ENCODE assay signal across 16 cellular contexts in genomic region chrX:49273181-49273727, GRCh38. TPM values are rescaled to one million over a fixed set of nuclear protein-coding genes. Genes with fewer than 3 reads are reported as not detected.
DNase-seq lines count a peak whose midpoint lies in the region; ATAC-seq, FAIRE-seq and TF ChIP-seq lines count a peak whose summit lies in the region.
"Had no signal": no experiment of that assay in that cellular context is flagged by ENCODE, and none has a peak within 500 bp of the region (broad histone marks: within the 10 kb centered on the region; RNA-seq: fewer than 3 reads in every experiment).

No MANE protein-coding gene starts in this region.

- no peaks in the 10 kb centered on the region; the same call in 1 of the 2 replicates for H3K4me1 ChIP-seq in HEK293 (ENCODE audit: control insufficient read depth, insufficient read depth, low read length)
- peaks cover 16% of the 10 kb centered on the region for H3K4me1 ChIP-seq in astrocyte (ENCODE audit: insufficient read depth, low read length)
- H3K4me1 ChIP-seq in parathyroid adenoma = peaks cover 24% of the 10 kb centered on the region

- H3K27me3 ChIP-seq in astrocyte (ENCODE audit: insufficient read depth, low read length) (no peaks in the 10 kb centered on the region), parathyroid adenoma (ENCODE audit: control insufficient read depth, insufficient read depth, low read length) (no peaks in the 10 kb centered on the region)
- H3K27me3 ChIP-seq: brain microvascular endothelial cell, SJSA1, tibial artery had no signal

- CTCF ChIA-PET in HEK293 (lab: Yijun Ruan, JAX) = no interaction called here

- H3K79me2 ChIP-seq in astrocyte (ENCODE audit: insufficient read depth, low read length) = peaks cover 29% of the 10 kb centered on the region
- H3K79me2 ChIP-seq in parathyroid adenoma = no peaks in the 10 kb centered on the region

- no peak for FAIRE-seq in astrocyte (lab: Jason Lieb, UNC)

- no peaks in the 10 kb centered on the region for H3K36me3 Mint-ChIP-seq in astrocyte (ENCODE audit: low read depth, unreplicated experiment)

- peaks cover 0 to 3% of the 10 kb centered on the region in 2 experiments; a peak in 1 of 3 replicates for H3K36me3 ChIP-seq in HEK293 (ENCODE audit: control insufficient read depth in 2 of 2, insufficient read depth in 1 of 2, low read length in 2 of 2)
- no peaks in the 10 kb centered on the region for H3K36me3 ChIP-seq in astrocyte (ENCODE audit: insufficient read depth, low read length)
- H3K36me3 ChIP-seq in parathyroid adenoma (ENCODE audit: control insufficient read depth, insufficient read depth, low read length) = no peaks in the 10 kb centered on the region
- H3K36me3 ChIP-seq: brain microvascular endothelial cell had no signal

- H4K20me1 ChIP-seq in astrocyte (ENCODE audit: insufficient read depth, low read length) = peaks cover 37% of the 10 kb centered on the region

- H3K4me3 ChIP-seq in HEK293 (ENCODE audit: low read depth, low read length) (no peak overlapping the region), astrocyte (ENCODE audit: insufficient read depth, low read depth, low read length) (no peak overlapping the region), parathyroid adenoma (ENCODE audit: low read depth, low read length) (no peak overlapping the region)
- H3K4me3 ChIP-seq: SJSA1, tibial artery had no signal

- peak; percentile 62 for DNase-seq in activated CD4-positive, alpha-beta T cell treated with anti-CD3 and anti-CD28 coated beads for 48 hours
- DNase-seq in astrocyte (ENCODE audit: low read depth) (no peak), substantia nigra (lab: John Stamatoyannopoulos, UW) (no peak), NOMO-1 (lab: John Stamatoyannopoulos, UW; ENCODE audit: unreplicated experiment in 2 of 2) (no peak), globus pallidus (ENCODE audit: low spot score) (no peak)
- DNase-seq: brain microvascular endothelial cell, hypothalamus, mesenchymal stem cell had no signal

- H3K9me3 ChIP-seq in HEK293 (ENCODE audit: control insufficient read depth, insufficient read depth, low read depth, low read length) (no peaks in the 10 kb centered on the region), astrocyte (ENCODE audit: insufficient read depth, low read depth, low read length) (no peaks in the 10 kb centered on the region), parathyroid adenoma (ENCODE audit: control insufficient read depth, low read length) (no peaks in the 10 kb centered on the region)
- H3K9me3 ChIP-seq: SJSA1, tibial artery had no signal

- no peak overlapping the region for H2AFZ ChIP-seq in astrocyte (ENCODE audit: low read depth, low read length)
- no peak overlapping the region for H2AFZ ChIP-seq in parathyroid adenoma

- no peak for TF ChIP-seq CTCF in HEK293 (tag by site-specific recombination; IDR thresholded peaks at IDR 0.05)
- TF ChIP-seq CTCF in astrocyte (IDR thresholded peaks at IDR 0.05; ENCODE audit: insufficient read depth, low read depth, low read length) = no peak
- no peak for TF ChIP-seq CTCF in parathyroid adenoma (IDR thresholded peaks at IDR 0.05)

- POLR2A ChIA-PET in HEK293 (lab: Yijun Ruan, JAX) = interaction anchor here (0.7 kb wide), 1 partner anchor 1437 kb away, joined by 3 read pairs; no protein-coding TSS in a partner anchor

- peak overlapping the region; percentile 77 for H3K4me2 ChIP-seq in astrocyte (ENCODE audit: low read length)
- peak overlapping the region; percentile 35 for H3K4me2 ChIP-seq in parathyroid adenoma (ENCODE audit: low read length)

- H3K27ac ChIP-seq in HEK293 (ENCODE audit: extremely low read depth, low read depth, low read length) (no peak overlapping the region), astrocyte (ENCODE audit: low read depth, low read length) (no peak overlapping the region), parathyroid adenoma (peak overlapping the region; percentile 40), substantia nigra (ENCODE audit: low read depth, low read length, poor library complexity, severe bottlenecking) (no peak overlapping the region)
- H3K27ac ChIP-seq: brain microvascular endothelial cell, SJSA1, tibial artery had no signal

- H3K27ac Mint-ChIP-seq in astrocyte (ENCODE audit: unreplicated experiment) = no peak overlapping the region

- no peaks in the 10 kb centered on the region for H3K9me3 Mint-ChIP-seq in astrocyte (ENCODE audit: unreplicated experiment)

- H3K4me3 Mint-ChIP-seq in astrocyte (ENCODE audit: unreplicated experiment) = no peak overlapping the region
- H3K4me3 Mint-ChIP-seq: CD14-positive monocyte had no signal

- H3K27me3 Mint-ChIP-seq in astrocyte (ENCODE audit: low read depth, unreplicated experiment) = no peaks in the 10 kb centered on the region

- no peak for ATAC-seq in GM21390 (IDR thresholded peaks at IDR 0.05; ENCODE audit: unreplicated experiment)

- H3K9ac ChIP-seq in astrocyte (ENCODE audit: low read length) (no peak overlapping the region), parathyroid adenoma (no peak overlapping the region)

- H3K4me1 Mint-ChIP-seq in astrocyte (ENCODE audit: low read depth, unreplicated experiment) = peaks cover 13% of the 10 kb centered on the region

TF ChIP-seq in HEK293, 187 proteins besides CTCF, POLR2A, EP300 and RAD21:
- TF ChIP-seq ZNF416 (tag by site-specific recombination; IDR thresholded peaks at IDR 0.05) (no peak), ZNF214 (tag by site-specific recombination; IDR thresholded peaks at IDR 0.05; ENCODE audit: borderline replicate concordance) (no peak), EGR2 (tag by site-specific recombination; IDR thresholded peaks at IDR 0.05; ENCODE audit: low read depth) (0 out of 2 replicates have a peak, but pooled peaks have one; percentile 10), REST (tag by site-specific recombination; IDR thresholded peaks at IDR 0.05) (no peak), ZNF560 (tag by site-specific recombination; IDR thresholded peaks at IDR 0.05; ENCODE audit: borderline replicate concordance) (no peak), ZNF280D (tag by site-specific recombination; IDR thresholded peaks at IDR 0.05) (no peak), ZNF660 (tag by site-specific recombination; IDR thresholded peaks at IDR 0.05) (no peak)

RNA-seq across cellular contexts. Expression of gene PPP1R3F, which starts 3.7 kb away (rescaled TPM):
- 5.6 and 6.6 TPM in 2 replicates for total RNA-seq in astrocyte

RNA-seq across cellular contexts. Expression of gene FOXP3, which starts 8.7 kb away (rescaled TPM):
- total RNA-seq in astrocyte = 0.09 and 0.12 TPM in 2 replicates
- total RNA-seq: LHCN-M2, pulmonary artery endothelial cell, SJSA1 had no signal

RNA-seq across cellular contexts. Expression of gene GAGE10, which starts 30.2 kb away (rescaled TPM):
- not detected in 2 replicates for total RNA-seq in astrocyte
- total RNA-seq: LHCN-M2, pulmonary artery endothelial cell, SJSA1 had no signal

RNA-seq across cellular contexts. Expression of gene CCDC22, which starts 38.0 kb away (rescaled TPM):
- total RNA-seq in astrocyte = 11.7 and 12.3 TPM in 2 replicates

RNA-seq across cellular contexts. Expression of gene CACNA1F, which starts 40.1 kb away (rescaled TPM):
- total RNA-seq in astrocyte = not detected in 2 replicates
- total RNA-seq: LHCN-M2, pulmonary artery endothelial cell, SJSA1 had no signal
